29 cellular contexts compared by ENCODE assay signal in the genomic region with DNA sequence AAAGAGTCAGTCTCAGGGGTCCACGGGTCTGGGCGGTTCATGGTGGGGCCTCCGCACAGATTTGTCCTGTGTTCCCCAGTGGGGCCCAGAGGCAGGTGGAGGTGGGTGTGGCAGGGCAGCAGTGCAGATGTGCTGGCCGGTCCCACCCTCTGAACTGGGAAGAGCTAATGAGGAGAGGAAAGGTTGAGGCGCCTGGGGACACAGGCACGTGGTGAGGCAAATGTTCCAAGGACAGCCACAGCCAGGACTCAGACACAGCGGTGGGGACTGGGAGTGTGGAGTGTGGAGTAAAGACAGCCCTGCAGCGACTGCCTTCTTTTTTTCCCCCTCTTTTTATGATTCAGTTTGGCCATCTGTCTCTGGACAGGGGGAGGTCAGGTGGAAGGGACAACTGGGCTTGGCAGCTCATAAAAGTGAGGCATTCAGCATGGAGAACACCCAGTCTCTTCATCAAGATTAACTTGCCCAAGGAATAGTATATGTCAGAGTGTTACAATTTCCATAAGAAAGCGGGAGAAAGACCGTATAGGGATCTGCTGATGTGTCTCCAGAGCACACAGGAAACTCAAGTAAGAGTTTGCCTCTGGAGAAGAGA.
DNase-seq lines count a peak whose midpoint lies in the region; ATAC-seq, FAIRE-seq and TF ChIP-seq lines count a peak whose summit lies in the region.
"Had no signal": no experiment of that assay in that cellular context is flagged by ENCODE, and none has a peak within 500 bp of the region (broad histone marks: within the 10 kb centered on the region; RNA-seq: fewer than 3 reads in every experiment).

No MANE protein-coding gene starts in this region.

- ATAC-seq in mucosa of descending colon, result peak; percentile 46
- ATAC-seq: gastrocnemius medialis; psoas muscle; stimulated activated naive B cell treated with anti-CD40 and anti-IgM and Interleukin-4, amounts not matched to agents 10 μg/mL and 1 μg/mL and 100 μg/mL, for 72 hours had no signal

- H3K9ac ChIP-seq in HUES6 (ENCODE audit: low read length), result no peak overlapping the region
- H3K9ac ChIP-seq: BLaER1 treated with 17β-estradiol and CSF1 and Interleukin-3, amounts not matched to agents 10 nM and 100 nM had no signal

- peak; percentile 28 for DNase-seq in ELF-1 (ENCODE audit: low read depth, low spot score)
- peak; percentile 57 for DNase-seq in fibroblast of villous mesenchyme (ENCODE audit: low read depth)
- no peak for DNase-seq in mucosa of descending colon
- DNase-seq in H54 (ENCODE audit: insufficient read length, low spot score), result no peak
- no peak for DNase-seq in A172 (ENCODE audit: low spot score)
- DNase-seq in NCI-H1694 (lab: John Stamatoyannopoulos, UW), result no peak
- DNase-seq in thyroid gland, result no peak
- DNase-seq: activated CD4-positive, alpha-beta T cell treated with anti-CD3 and anti-CD28 coated beads for 4 hours; activated naive CD4-positive, alpha-beta T cell treated with anti-CD3 and anti-CD28 coated beads, Interleukin-2, amount 10 ng/mL, durations not matched to agents 7 days and 5 days; activated T-cell treated with anti-CD3 and anti-CD28 coated beads, Interleukin-2, amount 50 U/mL, for 48 hours; Calu3; cortex of kidney; esophagus squamous epithelium; gastrocnemius medialis; hypothalamus; islet precursor cell; NCI-H526 treated with DMSO at 0.1 percent for 48 hours; psoas muscle; spleen; stimulated activated CD4-positive, alpha-beta T cell treated with anti-CD3 and anti-CD28 coated beads, Interleukin-4, amount 100 ng/mL, for 1 hour; stimulated activated naive B cell treated with anti-CD40 and anti-IgM and Interleukin-4, amounts not matched to agents 10 μg/mL and 1 μg/mL and 100 μg/mL, for 72 hours; T-helper 2 cell had no signal

- intact Hi-C loops in mucosa of descending colon (cut with DNase I, micrococcal nuclease) (no loop called here), thyroid gland (cut with DNase I) (no loop called here)

- no peaks in the 10 kb centered on the region for H3K36me3 ChIP-seq in HUES6 (ENCODE audit: control insufficient read depth, insufficient read depth, low read length)
- no peaks in the 10 kb centered on the region for H3K36me3 ChIP-seq in mucosa of descending colon (ENCODE audit: low read depth)
- no peaks in the 10 kb centered on the region for H3K36me3 ChIP-seq in thyroid gland
- H3K36me3 ChIP-seq: BLaER1 treated with 17β-estradiol and CSF1 and Interleukin-3, amounts not matched to agents 10 nM and 100 nM; esophagus squamous epithelium; gastrocnemius medialis; spleen had no signal

- H3K27ac ChIP-seq in HUES6 (ENCODE audit: low read depth, low read length), result no peak overlapping the region
- H3K27ac ChIP-seq in thyroid gland, result no peak overlapping the region
- H3K27ac ChIP-seq: BLaER1 treated with 17β-estradiol and CSF1 and Interleukin-3, amounts not matched to agents 10 nM and 100 nM; esophagus squamous epithelium; gastrocnemius medialis; psoas muscle; SK-N-MC; spleen had no signal

- peaks cover 8% of the 10 kb centered on the region for H3K27me3 ChIP-seq in HUES6 (ENCODE audit: control insufficient read depth, insufficient read depth, low read length)
- H3K27me3 ChIP-seq in thyroid gland, result no peaks in the 10 kb centered on the region
- H3K27me3 ChIP-seq: gastrocnemius medialis, spleen had no signal

- no peak for TF ChIP-seq CTCF in fibroblast of villous mesenchyme (IDR thresholded peaks at IDR 0.05; ENCODE audit: insufficient read depth, low read depth, low read length)
- TF ChIP-seq CTCF in mucosa of descending colon (IDR thresholded peaks at IDR 0.05), result no peak
- TF ChIP-seq CTCF in thyroid gland (IDR thresholded peaks at IDR 0.05), result no peak

- H3K4me3 ChIP-seq in HUES6 (ENCODE audit: low read depth, low read length) (peak overlapping the region; percentile 18; the same call in 1 of the 2 replicates), fibroblast of villous mesenchyme (ENCODE audit: low read depth, low read length) (no peak overlapping the region), mucosa of descending colon (no peak overlapping the region), thyroid gland (replicated peaks in 1 of 3) (no peak overlapping the region)
- H3K4me3 ChIP-seq: BLaER1 treated with 17β-estradiol and CSF1 and Interleukin-3, amounts not matched to agents 10 nM and 100 nM; esophagus squamous epithelium; gastrocnemius medialis; lung; psoas muscle; SK-N-MC; spleen had no signal

- TF ChIP-seq POLR2A in H54 (IDR thresholded peaks at IDR 0.05; ENCODE audit: low read depth, low read length), result no peak
- no peak for TF ChIP-seq POLR2A in thyroid gland (IDR thresholded peaks at IDR 0.05)

- 89 to 93% methylated on average over 10 of the region's 10 CpGs for WGBS in thyroid gland, 2 donors

- no peak for FAIRE-seq in H54 (lab: Jason Lieb, UNC)
- FAIRE-seq: bronchial epithelial cell, GM19239, urothelium cell line had no signal

- H3K4me1 ChIP-seq in HUES6 (ENCODE audit: control insufficient read depth, insufficient read depth, low read length) (peaks cover 28% of the 10 kb centered on the region), mucosa of descending colon (ENCODE audit: low read depth) (no peaks in the 10 kb centered on the region), thyroid gland (no peaks in the 10 kb centered on the region)
- H3K4me1 ChIP-seq: esophagus squamous epithelium, gastrocnemius medialis, psoas muscle had no signal

- H3K9me3 ChIP-seq in HUES6 (ENCODE audit: control insufficient read depth, insufficient read depth, low read depth, low read length) (no peaks in the 10 kb centered on the region), mucosa of descending colon (no peaks in the 10 kb centered on the region), thyroid gland (no peaks in the 10 kb centered on the region)
- H3K9me3 ChIP-seq: BLaER1 treated with 17β-estradiol and CSF1 and Interleukin-3, amounts not matched to agents 10 nM and 100 nM; esophagus squamous epithelium; gastrocnemius medialis; psoas muscle; spleen had no signal

Comparison
In these comparisons a context has a peak if more than half of its experiments do, and no peak if none do; other contexts are left out.
1. DNase-seq: peak in ELF-1 (single experiment) and fibroblast of villous mesenchyme (single experiment); none in mucosa of descending colon (0 of 3), H54 (single experiment), A172 (single experiment), NCI-H1694 (single experiment) and thyroid gland (0 of 2).